In genomic region chr1:28591708-28592313, GRCh38 we compare ENCODE assay signal across 8 cellular contexts. TPM values are rescaled to one million over a fixed set of nuclear protein-coding genes. Genes with fewer than 3 reads are reported as not detected.
DNase-seq lines count a peak whose midpoint lies in the region; ATAC-seq and TF ChIP-seq lines count a peak whose summit lies in the region.

TSS of gene RAB42 (plus strand) at chr1:28592265. CDS start at chr1:28592512, 247 bp downstream.

- 48% methylated on average over 5 of the region's 13 CpGs for WGBS in esophagus muscularis mucosa

- no peaks in the 10 kb centered on the region for H3K27me3 ChIP-seq in SJSA1 (replicated peaks)
- H3K27me3 ChIP-seq in esophagus muscularis mucosa = no peaks in the 10 kb centered on the region

- H3K9me3 Mint-ChIP-seq in natural killer cell treated with Interleukin-12 subunit alpha and Interleukin-12 subunit beta and Interleukin-15 and Interleukin-18, amount 100 ng/mL, for 72 hours = no peaks in the 10 kb centered on the region

- H3K36me3 ChIP-seq in SJSA1 = no peaks in the 10 kb centered on the region
- H3K36me3 ChIP-seq in esophagus muscularis mucosa = peaks cover 0 to 4% (median 2%) of the 10 kb centered on the region in 4 donors

- ATAC-seq in GM19023 (IDR thresholded peaks at IDR 0.05; ENCODE audit: unreplicated experiment) = peak; percentile 54
- ATAC-seq in natural killer cell treated with Interleukin-12 subunit alpha and Interleukin-12 subunit beta and Interleukin-15 and Interleukin-18, amount 100 ng/mL, for 72 hours = peak; percentile 52 to 65
- no peak for ATAC-seq in HG02884 (IDR thresholded peaks at IDR 0.05; ENCODE audit: unreplicated experiment)

- no peak within 1 kb of the TSS for H3K27ac Mint-ChIP-seq in natural killer cell treated with Interleukin-12 subunit alpha and Interleukin-12 subunit beta and Interleukin-15 and Interleukin-18, amount 100 ng/mL, for 72 hours

- CTCF ChIA-PET in AG04449 (lab: Yijun Ruan, JAX) = interaction anchor here (1.4 to 1.9 kb wide), 2 partner anchors 10 to 11 kb away, joined by 8 to 12 read pairs; no protein-coding TSS in a partner anchor

- TF ChIP-seq POLR2A in esophagus muscularis mucosa (IDR thresholded peaks at IDR 0.05; ENCODE audit: low read depth) = no peak

- no peaks in the 10 kb centered on the region for H3K36me3 Mint-ChIP-seq in natural killer cell treated with Interleukin-12 subunit alpha and Interleukin-12 subunit beta and Interleukin-15 and Interleukin-18, amount 100 ng/mL, for 72 hours

- TF ChIP-seq CTCF in AG04449 (IDR thresholded peaks at IDR 0.05; ENCODE audit: insufficient read depth, low read length, missing control alignments) (no peak), esophagus muscularis mucosa (IDR thresholded peaks at IDR 0.05) (no peak)

- no peak for DNase-seq in AG04449 (ENCODE audit: low read depth, low spot score)
- DNase-seq in SJSA1 (ENCODE audit: low read depth in 1 of 2, low spot score in 2 of 2) = peak; percentile 19 to 58
- DNase-seq in esophagus muscularis mucosa (ENCODE audit: extremely low spot score) = no peak
- DNase-seq in natural killer cell treated with Interleukin-12 subunit alpha and Interleukin-12 subunit beta and Interleukin-15 and Interleukin-18, amount 100 ng/mL, for 72 hours (ENCODE audit: low spot score) = no peak
- no peak for DNase-seq in COLO829 (ENCODE audit: low spot score)
- DNase-seq in stimulated activated naive CD4-positive, alpha-beta T cell (lab: John Stamatoyannopoulos, UW) = no peak

- intact Hi-C loops in esophagus muscularis mucosa (cut with DNase I) = no loop called here

- H3K4me1 Mint-ChIP-seq in natural killer cell treated with Interleukin-12 subunit alpha and Interleukin-12 subunit beta and Interleukin-15 and Interleukin-18, amount 100 ng/mL, for 72 hours (ENCODE audit: low read depth in 2 of 2) = peaks cover 0 to 6% of the 10 kb centered on the region in 2 donors

- peak within 1 kb of the TSS; percentile 30 for H3K4me3 Mint-ChIP-seq in natural killer cell treated with Interleukin-12 subunit alpha and Interleukin-12 subunit beta and Interleukin-15 and Interleukin-18, amount 100 ng/mL, for 72 hours

- no peaks in the 10 kb centered on the region for H3K9me3 ChIP-seq in SJSA1 (replicated peaks)
- no peaks in the 10 kb centered on the region for H3K9me3 ChIP-seq in esophagus muscularis mucosa

- peaks cover 0 to 3% of the 10 kb centered on the region in 2 donors for H3K27me3 Mint-ChIP-seq in natural killer cell treated with Interleukin-12 subunit alpha and Interleukin-12 subunit beta and Interleukin-15 and Interleukin-18, amount 100 ng/mL, for 72 hours

- H3K4me3 ChIP-seq in AG04449 (ENCODE audit: low read depth, low read length) (peak within 1 kb of the TSS; percentile 63), SJSA1 (peak within 1 kb of the TSS; percentile 56), esophagus muscularis mucosa (peak within 1 kb of the TSS; percentile 59 to 65 (median 62))

- H3K4me1 ChIP-seq in SJSA1 (replicated peaks) = peaks cover 11% of the 10 kb centered on the region
- peaks cover 0 to 19% (median 16%) of the 10 kb centered on the region in 4 donors for H3K4me1 ChIP-seq in esophagus muscularis mucosa

- TF ChIP-seq EP300 in esophagus muscularis mucosa (IDR thresholded peaks at IDR 0.05) = no peak

- H3K27ac ChIP-seq in SJSA1 (no peak within 1 kb of the TSS), esophagus muscularis mucosa (replicated peaks in 1 of 4) (peak within 1 kb of the TSS in 3 of 4 donors; percentile 18 to 53 (median 22))

- POLR2A ChIA-PET in AG04449 (lab: Yijun Ruan, JAX) = interaction anchor here (1.4 to 2.0 kb wide), 2 partner anchors 10 kb away, joined by 14 to 18 read pairs; no protein-coding TSS in a partner anchor

RNA-seq across cellular contexts. Expression of gene RAB42, which starts in this region (rescaled TPM):
- total RNA-seq in SJSA1 (2014; rRNA removed; shearing (Covaris generic)) = 1.1 and 6.1 TPM in 2 replicates
- total RNA-seq in esophagus muscularis mucosa = 1 to 10 TPM in 3 of 4 donors, under 1 TPM in 1; 0.98 to 4.0 (median 2.9) TPM
- total RNA-seq in natural killer cell treated with Interleukin-12 subunit alpha and Interleukin-12 subunit beta and Interleukin-15 and Interleukin-18, amount 100 ng/mL, for 72 hours = not detected

Comparison
In these comparisons a context has a peak if more than half of its experiments do, and no peak if none do; other contexts are left out.
1. Peak in ATAC-seq in natural killer cell treated with Interleukin-12 subunit alpha and Interleukin-12 subunit beta and Interleukin-15 and Interleukin-18, amount 100 ng/mL, for 72 hours; RNA of the gene not detected or under 1 TPM.
2. DNase-seq: peak in SJSA1 (2 of 2); none in AG04449 (single experiment), esophagus muscularis mucosa (single experiment), natural killer cell treated with Interleukin-12 subunit alpha and Interleukin-12 subunit beta and Interleukin-15 and Interleukin-18, amount 100 ng/mL, for 72 hours (single experiment), COLO829 (single experiment) and stimulated activated naive CD4-positive, alpha-beta T cell (0 of 6).
3. Peak in every context shown above with its lines, with median percentiles within 50 percentile points of each other: H3K4me3 ChIP-seq.